In the genomic region with DNA sequence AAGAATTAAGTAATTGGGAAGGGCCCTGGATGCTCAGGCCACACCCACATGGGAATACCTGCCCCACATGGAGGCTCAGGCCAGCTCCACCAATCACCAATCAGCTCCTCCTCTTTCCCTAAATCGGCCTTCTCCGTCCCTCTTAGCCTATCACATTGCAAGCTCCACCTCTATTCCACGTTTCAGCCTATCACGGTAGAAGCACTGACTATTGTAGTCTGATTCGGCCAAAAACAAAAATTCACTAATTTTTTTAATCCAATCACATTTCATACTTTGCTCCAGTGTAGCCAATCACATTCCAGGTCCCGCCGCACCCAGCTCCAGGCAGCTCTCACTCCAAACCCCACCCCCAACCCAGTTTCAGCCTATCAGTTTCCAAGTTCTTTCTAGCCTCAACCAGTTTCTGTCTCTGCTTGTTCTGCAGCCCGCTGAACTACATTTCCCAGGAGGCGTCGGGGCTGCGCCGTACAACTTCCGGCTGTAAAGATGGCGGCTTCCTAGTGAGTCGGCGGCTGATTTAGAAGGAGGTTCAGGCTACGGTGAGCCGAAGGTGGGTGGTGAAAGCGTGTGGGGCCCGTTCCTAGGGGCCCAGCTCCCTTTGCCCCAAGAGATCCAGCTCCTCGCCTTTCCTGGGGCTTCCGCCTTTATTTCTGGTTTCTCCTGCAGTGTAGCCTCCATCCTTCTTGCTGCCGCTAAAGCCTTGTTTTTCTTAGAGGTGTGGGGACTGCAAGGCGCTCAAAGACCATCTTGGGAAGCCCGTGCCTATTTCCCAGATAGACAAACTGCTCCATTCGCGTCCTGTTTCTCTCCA, we compare ENCODE assay signal across 8 cellular contexts. TPM values are rescaled to one million over a fixed set of nuclear protein-coding genes. Genes with fewer than 3 reads are reported as not detected.
DNase-seq lines count a peak whose midpoint lies in the region; ATAC-seq, FAIRE-seq and TF ChIP-seq lines count a peak whose summit lies in the region.

A gene (plus strand): TSS at position 469 of the 814 bp plus-strand sequence. CDS start 1,364 bp downstream, outside the sequence.

- H3K9me3 ChIP-seq in body of pancreas, result no peaks in the 10 kb centered on the region

- H3K36me3 ChIP-seq in body of pancreas (replicated peaks in 1 of 2; ENCODE audit: insufficient read depth in 1 of 2, low read depth in 2 of 2), result peaks cover 0 to 5% of the 10 kb centered on the region in 2 donors

- intact Hi-C loops in body of pancreas (cut with DNase I), result no loop called here
- intact Hi-C loops in sciatic nerve (cut with DNase I), result no loop called here

- 1% methylated on average over 20 to 27 of the region's 27 CpGs for WGBS in body of pancreas, 2 donors

- H3K27me3 ChIP-seq in body of pancreas, result no peaks in the 10 kb centered on the region

- peak within 1 kb of the TSS; percentile 64 to 69 for H3K4me3 ChIP-seq in body of pancreas

- H3K4me1 ChIP-seq in body of pancreas, result peaks cover 13% of the 10 kb centered on the region

- TF ChIP-seq POLR2A in body of pancreas (IDR thresholded peaks at IDR 0.05), result peak in 2 of 3 donors; percentile 45 to 51

- peak; percentile 99 for FAIRE-seq in TTC549 (lab: Jason Lieb, UNC)

- H3K27ac ChIP-seq in 22Rv1 (peak within 1 kb of the TSS; percentile 71), body of pancreas (peak within 1 kb of the TSS in 3 of 4 donors; percentile 29 to 72 (median 71))

- ATAC-seq in GM18520 (IDR thresholded peaks at IDR 0.05; ENCODE audit: unreplicated experiment) (peak; percentile 94), HG03064 (IDR thresholded peaks at IDR 0.05; ENCODE audit: low read depth, unreplicated experiment) (peak; percentile 75), body of pancreas (peak; percentile 98), sciatic nerve (peak; percentile 99)

- TF ChIP-seq CTCF in 22Rv1 (IDR thresholded peaks at IDR 0.05), result no peak
- TF ChIP-seq CTCF in body of pancreas (IDR thresholded peaks at IDR 0.05), result peak in 2 of 7 experiments; percentile 0 to 1

- peak; percentile 97 for DNase-seq in NCI-H2107 treated with DMSO at 0.1 percent for 48 hours (lab: John Stamatoyannopoulos, UW; ENCODE audit: unreplicated experiment)
- peak; percentile 95 to 99 (median 96) for DNase-seq in body of pancreas
- DNase-seq in iPS DF 19.7 (ENCODE audit: low read depth, low spot score), result peak; percentile 100
- DNase-seq in sciatic nerve (ENCODE audit: low spot score), result peak; percentile 95

RNA-seq across cellular contexts. Expression of the gene that starts here (rescaled TPM):
- 10 to 100 TPM; 45.2 to 84.6 TPM for total RNA-seq in body of pancreas
- 66.6 TPM for total RNA-seq in sciatic nerve

Comparison
In these comparisons a context has a peak if more than half of its experiments do, and no peak if none do; other contexts are left out.
1. Peak in every context shown above with its lines: DNase-seq, ATAC-seq, H3K4me3 ChIP-seq and H3K27ac ChIP-seq.